In the genomic region with DNA sequence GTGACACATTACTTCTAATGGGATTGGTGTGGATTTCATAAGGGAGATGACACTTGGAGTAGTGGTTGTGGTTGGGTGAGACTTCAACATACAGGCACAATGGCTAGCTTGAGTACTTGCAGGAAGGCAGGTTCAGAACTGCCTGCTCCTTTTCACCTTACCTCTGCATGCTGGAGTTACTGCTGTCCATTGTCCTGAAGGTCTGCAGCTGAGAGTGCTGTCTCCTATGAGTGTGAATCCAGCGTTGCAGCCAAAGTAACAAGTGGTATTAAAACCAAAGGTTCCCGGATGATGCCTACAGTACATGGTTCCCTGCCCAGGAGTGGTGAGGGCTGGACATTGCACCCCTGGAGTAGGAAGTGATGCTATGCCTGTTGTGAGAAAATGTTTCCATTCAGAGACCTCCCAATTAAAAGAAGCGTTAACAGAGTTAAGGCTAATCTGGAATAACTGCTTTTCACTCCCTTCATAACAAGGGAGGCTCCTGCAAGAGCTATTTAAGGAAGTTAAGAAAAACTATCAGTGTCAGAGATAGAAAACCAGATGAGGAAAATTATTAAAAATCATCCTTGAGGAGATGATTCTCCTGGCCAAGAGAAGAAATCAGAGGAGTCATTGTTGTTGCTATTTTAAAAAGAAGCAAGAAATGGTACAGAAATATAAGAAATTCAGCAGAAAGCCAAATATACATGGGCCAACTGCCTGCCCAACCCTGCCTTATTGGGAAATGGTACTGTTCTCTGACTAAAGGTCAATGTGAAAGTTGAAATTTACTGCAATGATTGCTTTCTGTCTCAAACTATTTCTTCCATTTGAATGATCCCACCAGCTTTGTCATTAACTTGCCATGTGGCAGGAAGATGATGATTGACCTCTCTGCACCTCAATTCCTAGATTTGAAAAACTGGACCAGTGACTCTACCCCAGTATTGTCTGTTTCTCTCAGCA, we compare ENCODE assay signal across 9 cellular contexts. TPM values are rescaled to one million over a fixed set of nuclear protein-coding genes. Genes with fewer than 3 reads are reported as not detected.
A peak's percentile ranks its signal among the peaks of the same experiment; 100 is the strongest.
DNase-seq lines count a peak whose midpoint lies in the region; ATAC-seq and TF ChIP-seq lines count a peak whose summit lies in the region.
"Had no signal": no experiment of that assay in that cellular context is flagged by ENCODE, and none has a peak within 500 bp of the region (broad histone marks: within the 10 kb centered on the region; RNA-seq: fewer than 3 reads in every experiment).

No MANE protein-coding gene starts in this region.

- no peak overlapping the region for H3K4me3 Mint-ChIP-seq in activated CD4-positive, alpha-beta T cell treated with anti-CD3 and anti-CD28 coated beads, Interleukin-2, amount 10 ng/mL, durations not matched to agents 24 days and 14 days
- H3K4me3 Mint-ChIP-seq in progenitor cell of endocrine pancreas (ENCODE audit: low read depth): no peak overlapping the region

- H3K9me3 Mint-ChIP-seq in activated CD4-positive, alpha-beta T cell treated with anti-CD3 and anti-CD28 coated beads, Interleukin-2, amount 10 ng/mL, durations not matched to agents 24 days and 14 days: peaks cover 12% of the 10 kb centered on the region
- no peaks in the 10 kb centered on the region for H3K9me3 Mint-ChIP-seq in progenitor cell of endocrine pancreas (ENCODE audit: low read depth)

- H3K27ac ChIP-seq in body of pancreas: no peak overlapping the region

- no peaks in the 10 kb centered on the region for H3K36me3 ChIP-seq in body of pancreas (replicated peaks in 1 of 2; ENCODE audit: insufficient read depth in 1 of 2, low read depth in 2 of 2)
- no peaks in the 10 kb centered on the region for H3K36me3 ChIP-seq in BE2C

- no peak for TF ChIP-seq POLR2A in body of pancreas (IDR thresholded peaks at IDR 0.05)

- DNase-seq in activated CD4-positive, alpha-beta T cell treated with anti-CD3 and anti-CD28 coated beads, Interleukin-2, amount 10 ng/mL, durations not matched to agents 24 days and 14 days: peak; percentile 78
- DNase-seq in activated CD4-positive, alpha-beta T cell treated with anti-CD3 and anti-CD28 coated beads for 1 hour: no peak
- peak; percentile 28 for DNase-seq in NCI-H226
- peak; percentile 65 for DNase-seq in dermis blood vessel endothelial cell
- peak; percentile 41 for DNase-seq in progenitor cell of endocrine pancreas (ENCODE audit: low spot score, unreplicated experiment)
- DNase-seq in body of pancreas: no peak
- no peak for DNase-seq in BE2C
- DNase-seq: Karpas-422 had no signal

- 38 to 64% methylated on average over 3 of the region's 3 CpGs for WGBS in body of pancreas, 2 donors

- TF ChIP-seq CTCF in progenitor cell of endocrine pancreas (IDR thresholded peaks at IDR 0.05; ENCODE audit: unreplicated experiment) (no peak), body of pancreas (IDR thresholded peaks at IDR 0.05) (no peak), BE2C (IDR thresholded peaks at IDR 0.05; ENCODE audit: low read depth, low read length) (no peak)

- H3K4me1 ChIP-seq in body of pancreas (no peaks in the 10 kb centered on the region), BE2C (no peaks in the 10 kb centered on the region)

- H3K27me3 ChIP-seq in body of pancreas (peaks cover 0 to 4% of the 10 kb centered on the region in 2 donors), BE2C (peaks cover 6% of the 10 kb centered on the region)

- ATAC-seq in GM19035 (IDR thresholded peaks at IDR 0.05; ENCODE audit: unreplicated experiment) (no peak), body of pancreas (no peak)

- H3K27ac Mint-ChIP-seq in activated CD4-positive, alpha-beta T cell treated with anti-CD3 and anti-CD28 coated beads, Interleukin-2, amount 10 ng/mL, durations not matched to agents 24 days and 14 days: no peak overlapping the region
- H3K27ac Mint-ChIP-seq in progenitor cell of endocrine pancreas: no peak overlapping the region

- H3K4me3 ChIP-seq in body of pancreas: no peak overlapping the region
- H3K4me3 ChIP-seq in BE2C (ENCODE audit: low read depth, low read length): no peak overlapping the region

- H3K4me1 Mint-ChIP-seq in activated CD4-positive, alpha-beta T cell treated with anti-CD3 and anti-CD28 coated beads, Interleukin-2, amount 10 ng/mL, durations not matched to agents 24 days and 14 days: peaks cover 48% of the 10 kb centered on the region
- peaks cover 2% of the 10 kb centered on the region for H3K4me1 Mint-ChIP-seq in progenitor cell of endocrine pancreas (ENCODE audit: low read depth)

- peaks cover 5% of the 10 kb centered on the region for H3K27me3 Mint-ChIP-seq in activated CD4-positive, alpha-beta T cell treated with anti-CD3 and anti-CD28 coated beads, Interleukin-2, amount 10 ng/mL, durations not matched to agents 24 days and 14 days
- peaks cover 26% of the 10 kb centered on the region for H3K27me3 Mint-ChIP-seq in progenitor cell of endocrine pancreas

- no peaks in the 10 kb centered on the region for H3K36me3 Mint-ChIP-seq in activated CD4-positive, alpha-beta T cell treated with anti-CD3 and anti-CD28 coated beads, Interleukin-2, amount 10 ng/mL, durations not matched to agents 24 days and 14 days (ENCODE audit: low read depth)
- no peaks in the 10 kb centered on the region for H3K36me3 Mint-ChIP-seq in progenitor cell of endocrine pancreas (ENCODE audit: insufficient read depth)

- intact Hi-C loops in activated CD4-positive, alpha-beta T cell treated with anti-CD3 and anti-CD28 coated beads, Interleukin-2, amount 10 ng/mL, durations not matched to agents 24 days and 14 days (cut with micrococcal nuclease): loop anchor here (2.0 kb wide), 2 partner anchors 111 to 199 kb away; a partner anchor contains a TSS
- intact Hi-C loops in body of pancreas (cut with DNase I): no loop called here

- H3K9me3 ChIP-seq in body of pancreas: no peaks in the 10 kb centered on the region
- no peaks in the 10 kb centered on the region for H3K9me3 ChIP-seq in BE2C

RNA-seq across cellular contexts. Expression of a gene that starts 9.8 kb away (rescaled TPM):
- total RNA-seq in activated CD4-positive, alpha-beta T cell treated with anti-CD3 and anti-CD28 coated beads, Interleukin-2, amount 10 ng/mL, durations not matched to agents 24 days and 14 days: 46.3 and 51.3 TPM in 2 replicates
- total RNA-seq in dermis blood vessel endothelial cell (not detected in 2 replicates), progenitor cell of endocrine pancreas (1.7 and 2.9 TPM in 2 replicates), body of pancreas (1 to 10 TPM in 1 of 2 donors, under 1 TPM in 1; 0.33 to 4.2 TPM)
- polyA plus RNA-seq in BE2C (2012; ENCODE audit: insufficient read depth, insufficient read length, low read depth): not detected

RNA-seq across cellular contexts. Expression of a gene that starts 33.9 kb away (rescaled TPM):
- total RNA-seq in activated CD4-positive, alpha-beta T cell treated with anti-CD3 and anti-CD28 coated beads, Interleukin-2, amount 10 ng/mL, durations not matched to agents 24 days and 14 days: 0.14 TPM in 1 of 2 replicates, not detected in the other
- 2.6 and 5.3 TPM in 2 replicates for total RNA-seq in dermis blood vessel endothelial cell
- total RNA-seq in progenitor cell of endocrine pancreas: not detected in 2 replicates
- 1 to 10 TPM; 1.6 to 2.9 TPM for total RNA-seq in body of pancreas
- not detected for polyA plus RNA-seq in BE2C (2012; ENCODE audit: insufficient read depth, insufficient read length, low read depth)

Comparison
In these comparisons a context has a peak if more than half of its experiments do, and no peak if none do; other contexts are left out.
1. DNase-seq: peak in activated CD4-positive, alpha-beta T cell treated with anti-CD3 and anti-CD28 coated beads, Interleukin-2, amount 10 ng/mL, durations not matched to agents 24 days and 14 days (single experiment), NCI-H226 (single experiment), dermis blood vessel endothelial cell (single experiment) and progenitor cell of endocrine pancreas (single experiment); none in activated CD4-positive, alpha-beta T cell treated with anti-CD3 and anti-CD28 coated beads for 1 hour (single experiment), body of pancreas (0 of 4) and BE2C (single experiment).